Comparison of ENCODE assay signal across 1 cellular context in the genomic region with DNA sequence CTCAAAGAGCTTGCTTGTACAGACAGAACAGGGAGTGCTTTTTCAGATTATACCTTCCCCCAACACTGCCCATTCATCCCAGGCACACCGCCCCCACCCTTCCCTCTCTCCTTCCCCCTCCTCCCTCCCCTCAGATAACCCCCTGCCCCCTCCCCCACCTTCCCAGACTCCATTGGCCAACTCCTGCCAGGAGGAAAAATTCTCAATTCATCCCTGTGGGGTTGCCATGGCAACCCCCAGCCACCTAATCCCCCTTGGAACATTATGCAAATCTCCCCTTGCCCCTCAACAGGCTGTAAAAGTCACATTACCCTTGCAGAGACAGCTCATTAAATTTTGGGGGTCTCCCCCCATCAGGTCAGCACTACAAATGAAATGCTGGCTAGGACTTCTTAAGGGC.
TF ChIP-seq lines count a peak whose summit lies in the region.

No MANE protein-coding gene starts in this region.

TF ChIP-seq in K562, 482 proteins besides CTCF, POLR2A, EP300 and RAD21:
- TF ChIP-seq HLTF (IDR thresholded peaks at IDR 0.05) (no peak), RFX1 (IDR thresholded peaks at IDR 0.05) (peak; percentile 77)
TF ChIP-seq in K562: peak in this region for 1.
